In the genomic region with DNA sequence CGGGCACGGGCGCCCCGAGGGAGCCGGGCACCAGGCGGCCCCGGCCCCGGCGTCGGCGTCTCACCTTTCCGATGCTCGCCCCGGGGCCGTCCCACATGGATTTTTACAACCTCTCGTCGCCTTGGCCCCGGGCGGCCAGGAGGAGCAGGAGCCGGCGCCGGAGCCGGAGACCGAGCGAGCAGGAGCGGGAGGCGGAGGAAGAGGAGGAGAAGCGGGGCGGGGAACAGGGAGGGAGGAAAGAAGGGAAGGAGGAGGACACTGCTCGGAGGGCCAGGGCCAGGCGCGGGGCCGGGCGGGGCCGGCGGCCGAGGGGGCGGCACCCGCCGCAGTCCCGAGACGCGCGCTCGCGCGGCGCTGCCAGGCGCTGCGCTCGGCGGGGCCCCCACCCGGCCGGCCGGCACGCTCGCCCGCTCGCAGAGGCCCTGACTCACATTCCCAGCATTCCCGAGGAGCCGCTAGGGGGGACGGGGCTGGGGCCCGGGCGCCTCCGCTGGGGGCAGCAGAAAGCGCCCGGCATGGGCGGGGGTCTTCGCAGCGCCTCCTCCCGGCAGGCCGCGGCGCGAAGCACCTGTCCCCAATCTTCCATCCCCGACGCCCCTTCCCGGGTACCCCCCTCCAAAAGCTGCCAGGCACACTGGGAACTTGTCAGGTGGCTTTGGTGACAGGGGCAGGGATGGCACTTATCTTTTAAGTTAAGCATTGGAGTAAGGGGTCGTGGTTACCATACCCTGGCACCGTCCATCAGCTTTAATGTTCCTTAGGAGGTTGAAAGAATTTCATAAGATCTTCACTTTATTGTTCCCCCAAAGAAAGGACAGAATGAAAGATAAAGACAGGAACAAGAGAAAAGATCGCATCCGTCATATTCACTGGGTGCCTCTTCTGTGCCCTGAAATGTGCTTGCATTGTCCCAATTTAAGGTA, we compare ENCODE assay signal across 8 cellular contexts. TPM values are rescaled to one million over a fixed set of nuclear protein-coding genes. Genes with fewer than 3 reads are reported as not detected.
A peak's percentile ranks its signal among the peaks of the same experiment; 100 is the strongest.
DNase-seq lines count a peak whose midpoint lies in the region; ATAC-seq and TF ChIP-seq lines count a peak whose summit lies in the region.

Gene ERC2 (minus strand): TSS at position 284 of the 923 bp plus-strand sequence.

- H3K4me3 ChIP-seq in HUES48 (ENCODE audit: low read depth, low read length) (peak within 1 kb of the TSS; percentile 85), neuronal stem cell (ENCODE audit: low read length in 2 of 2) (peak within 1 kb of the TSS; percentile 51 to 88)

- DNase-seq in Ammon's horn (ENCODE audit: low spot score) (peak; percentile 62), WTC11 (ENCODE audit: low spot score) (peak; percentile 94), germinal center (ENCODE audit: low spot score) (peak; percentile 9), neuronal stem cell (ENCODE audit: low spot score) (peak; percentile 78), HCEC 1CT (no peak)
- DNase-seq in stimulated activated CD4-positive, alpha-beta T cell treated with anti-CD3 and anti-CD28 coated beads, Interleukin-2, amount 100 ng/mL, for 48 hours, result no peak

- H3K27me3 Mint-ChIP-seq in WTC11 (ENCODE audit: low read depth), result no peaks in the 10 kb centered on the region

- no CpG with 5 or more reads among the region's 82 CpGs for WGBS in neuronal stem cell (ENCODE audit: extremely low coverage in 2 of 2, insufficient read length in 2 of 2, insufficient replicate concordance in 1 of 2), 2 donors

- H2BK120ac ChIP-seq in neuronal stem cell (ENCODE audit: low read depth, low read length), result no peak within 1 kb of the TSS

- CTCF ChIA-PET in WTC11 (lab: Charles Lee), result interaction anchor here (0.6 to 3.8 kb wide), 11 partner anchors 8 to 216 kb away, joined by 3 to 23 read pairs (median 3); no protein-coding TSS in a partner anchor

- H3K27me3 ChIP-seq in HUES48 (ENCODE audit: control insufficient read depth, insufficient read depth, low read length) (no peaks in the 10 kb centered on the region), neuronal stem cell (ENCODE audit: control insufficient read depth in 3 of 3, insufficient read depth in 3 of 3, low read depth in 1 of 3, low read length in 3 of 3) (peaks cover 0 to 12% (median 0%) of the 10 kb centered on the region in 3 experiments)

- ATAC-seq in WTC11, result peak; percentile 94
- ATAC-seq in HG02885 (IDR thresholded peaks at IDR 0.05; ENCODE audit: poor library complexity, unreplicated experiment), result no peak

- POLR2A ChIA-PET in WTC11 (lab: Charles Lee), result no interaction called here

- H2AK5ac ChIP-seq in neuronal stem cell (ENCODE audit: low read depth, low read length), result no peak within 1 kb of the TSS

- H3K27ac ChIP-seq in HUES48 (ENCODE audit: low read depth, low read length), result peak within 1 kb of the TSS; percentile 45
- H3K27ac ChIP-seq in neuronal stem cell (replicated peaks; ENCODE audit: low read length), result no peak within 1 kb of the TSS

- H3K9me3 Mint-ChIP-seq in WTC11, result no peaks in the 10 kb centered on the region

- peak within 1 kb of the TSS; percentile 92 for H3K14ac ChIP-seq in neuronal stem cell (ENCODE audit: low read length)

- peak within 1 kb of the TSS; percentile 90 for H3K18ac ChIP-seq in neuronal stem cell (ENCODE audit: low read length)

- H3K79me1 ChIP-seq in neuronal stem cell (ENCODE audit: low read depth, low read length), result no peaks in the 10 kb centered on the region

- peak within 1 kb of the TSS; percentile 89 for H3K4me2 ChIP-seq in neuronal stem cell (ENCODE audit: insufficient read depth, low read length, poor library complexity, severe bottlenecking)

- H2BK12ac ChIP-seq in neuronal stem cell (ENCODE audit: low read length), result no peak within 1 kb of the TSS

- no peak within 1 kb of the TSS for H3K4ac ChIP-seq in neuronal stem cell (ENCODE audit: low read length)

- peak within 1 kb of the TSS; percentile 67 for H2BK5ac ChIP-seq in neuronal stem cell (ENCODE audit: low read length)

- peak within 1 kb of the TSS; percentile 97 for H2AFZ ChIP-seq in neuronal stem cell (ENCODE audit: low read length)

- H3K9me3 ChIP-seq in HUES48 (ENCODE audit: control insufficient read depth, insufficient read depth, low read length) (no peaks in the 10 kb centered on the region), neuronal stem cell (replicated peaks in 1 of 2; ENCODE audit: control insufficient read depth in 2 of 2, insufficient read depth in 1 of 2, low read depth in 1 of 2, low read length in 2 of 2) (no peaks in the 10 kb centered on the region)

- peak within 1 kb of the TSS; percentile 79 for H2BK15ac ChIP-seq in neuronal stem cell (ENCODE audit: low read length)

- H3K27ac Mint-ChIP-seq in WTC11, result no peak within 1 kb of the TSS

- no peaks in the 10 kb centered on the region for H3K4me1 ChIP-seq in HUES48 (ENCODE audit: control insufficient read depth, insufficient read depth, low read length)
- peaks cover 0 to 2% of the 10 kb centered on the region in 2 donors for H3K4me1 ChIP-seq in neuronal stem cell (ENCODE audit: control insufficient read depth in 2 of 2, insufficient read depth in 1 of 2, low read depth in 1 of 2, low read length in 2 of 2)

- H4K8ac ChIP-seq in neuronal stem cell (ENCODE audit: low read depth, low read length), result no peak within 1 kb of the TSS

- no peaks in the 10 kb centered on the region for H3K36me3 Mint-ChIP-seq in WTC11

- peak within 1 kb of the TSS; percentile 95 for H3K4me3 Mint-ChIP-seq in WTC11

- no peak within 1 kb of the TSS for H4K91ac ChIP-seq in neuronal stem cell (ENCODE audit: low read depth, low read length, poor library complexity)

- no peak within 1 kb of the TSS for H3K23ac ChIP-seq in neuronal stem cell (ENCODE audit: low read depth, low read length, poor library complexity)

- H3K9ac ChIP-seq in HUES48 (ENCODE audit: low read depth, low read length) (peak within 1 kb of the TSS; percentile 33; the same call in 1 of the 2 replicates), neuronal stem cell (ENCODE audit: low read depth, low read length, poor library complexity) (peak within 1 kb of the TSS; percentile 91)

- no peaks in the 10 kb centered on the region for H3K36me3 ChIP-seq in HUES48 (ENCODE audit: control insufficient read depth, insufficient read depth, low read length)
- no peaks in the 10 kb centered on the region for H3K36me3 ChIP-seq in neuronal stem cell (replicated peaks in 1 of 2; ENCODE audit: control insufficient read depth in 2 of 2, insufficient read depth in 2 of 2, low read length in 2 of 2)

- TF ChIP-seq CTCF in WTC11 (IDR thresholded peaks at IDR 0.05), result peak; percentile 38; the same call in 1 of the 2 replicates

- peaks cover 9% of the 10 kb centered on the region for H3K4me1 Mint-ChIP-seq in WTC11

TF ChIP-seq in WTC11, 78 proteins besides CTCF, POLR2A, EP300 and RAD21 (continues in another document):
- TF ChIP-seq ZMAT4 (CRISPR knock-in tag; IDR thresholded peaks at IDR 0.05) (no peak), SP1 (CRISPR knock-in tag; conservative IDR thresholded peaks at IDR 0.05) (peak; percentile 35), E2F1 (CRISPR knock-in tag; IDR thresholded peaks at IDR 0.05) (no peak), TEAD1 (CRISPR knock-in tag; IDR thresholded peaks at IDR 0.05) (peak; percentile 64), ERG (CRISPR knock-in tag; IDR thresholded peaks at IDR 0.05) (0 out of 2 replicates have a peak, but pooled peaks have one; percentile 26)
- TF ChIP-seq, protein P1, sequence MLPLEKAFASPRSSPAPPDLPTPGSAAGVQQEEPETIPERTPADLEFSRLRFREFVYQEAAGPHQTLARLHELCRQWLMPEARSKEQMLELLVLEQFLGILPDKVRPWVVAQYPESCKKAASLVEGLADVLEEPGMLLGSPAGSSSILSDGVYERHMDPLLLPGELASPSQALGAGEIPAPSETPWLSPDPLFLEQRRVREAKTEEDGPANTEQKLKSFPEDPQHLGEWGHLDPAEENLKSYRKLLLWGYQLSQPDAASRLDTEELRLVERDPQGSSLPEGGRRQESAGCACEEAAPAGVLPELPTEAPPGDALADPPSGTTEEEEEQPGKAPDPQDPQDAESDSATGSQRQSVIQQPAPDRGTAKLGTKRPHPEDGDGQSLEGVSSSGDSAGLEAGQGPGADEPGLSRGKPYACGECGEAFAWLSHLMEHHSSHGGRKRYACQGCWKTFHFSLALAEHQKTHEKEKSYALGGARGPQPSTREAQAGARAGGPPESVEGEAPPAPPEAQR (CRISPR knock-in tag; IDR thresholded peaks at IDR 0.05), result 0 out of 2 replicates have a peak, but pooled peaks have one; percentile 15

RNA-seq across cellular contexts. Expression of gene ERC2, which starts in this region (rescaled TPM):
- total RNA-seq in WTC11 (2021), result 18.6 to 23.5 TPM (median 18.8 TPM) in 3 replicates
- polyA plus RNA-seq in neuronal stem cell (2013, experiment 1 of 2), result 4.7 TPM
- 4.8 TPM for polyA plus RNA-seq in neuronal stem cell (2013, experiment 2 of 2)

Comparison
In these comparisons a context has a peak if more than half of its experiments do, and no peak if none do; other contexts are left out.
1. DNase-seq: peak in Ammon's horn (single experiment), WTC11 (single experiment), germinal center (single experiment) and neuronal stem cell (single experiment); none in HCEC 1CT (single experiment) and stimulated activated CD4-positive, alpha-beta T cell treated with anti-CD3 and anti-CD28 coated beads, Interleukin-2, amount 100 ng/mL, for 48 hours (0 of 2).